In the genomic region with DNA sequence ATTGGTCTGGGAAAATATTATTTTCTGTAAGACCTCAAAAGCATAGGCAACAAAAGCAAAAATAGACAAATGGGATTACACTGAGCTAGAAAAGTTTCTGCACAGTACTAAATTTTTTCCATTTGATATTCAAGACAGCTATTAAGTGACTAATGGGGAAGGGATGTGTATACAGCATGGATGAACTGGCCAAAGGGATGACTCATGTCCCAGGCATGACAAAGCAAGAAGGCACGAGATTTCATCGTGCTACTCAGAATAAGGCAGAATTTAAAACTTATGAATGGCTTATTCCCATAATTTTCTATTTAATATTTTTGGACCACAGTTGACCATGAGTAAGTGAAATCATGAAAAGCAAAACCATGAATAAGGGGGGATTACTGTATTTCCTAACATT, we compare ENCODE assay signal across 11 cellular contexts.
DNase-seq lines count a peak whose midpoint lies in the region; ATAC-seq and TF ChIP-seq lines count a peak whose summit lies in the region.
"Had no signal": no experiment of that assay in that cellular context is flagged by ENCODE, and none has a peak within 500 bp of the region (broad histone marks: within the 10 kb centered on the region; RNA-seq: fewer than 3 reads in every experiment).

No MANE protein-coding gene starts in this region.

- H3K27me3 Mint-ChIP-seq in osteocyte (ENCODE audit: unreplicated experiment) (no peaks in the 10 kb centered on the region), type B pancreatic cell (no peaks in the 10 kb centered on the region)
- H3K27me3 Mint-ChIP-seq in CD8-positive, alpha-beta T cell (ENCODE audit: low read depth), result no peaks in the 10 kb centered on the region
- H3K27me3 Mint-ChIP-seq: central memory CD8-positive, alpha-beta T cell had no signal

- H3K36me3 Mint-ChIP-seq in osteocyte (ENCODE audit: unreplicated experiment) (no peaks in the 10 kb centered on the region), type B pancreatic cell (no peaks in the 10 kb centered on the region)
- H3K36me3 Mint-ChIP-seq in CD8-positive, alpha-beta T cell, result no peaks in the 10 kb centered on the region

- H3K9me3 ChIP-seq in SJSA1 (replicated peaks) (no peaks in the 10 kb centered on the region), fibroblast of lung (ENCODE audit: control insufficient read depth, insufficient read depth, low read depth, low read length) (no peaks in the 10 kb centered on the region)
- H3K9me3 ChIP-seq in CD8-positive, alpha-beta T cell (ENCODE audit: low read length), result no peaks in the 10 kb centered on the region

- no peak for ATAC-seq in CD8-positive, alpha-beta T cell

- intact Hi-C loops in CD8-positive, alpha-beta T cell (cut with DNase I, micrococcal nuclease), result no loop called here

- H3K4me1 ChIP-seq in SJSA1 (replicated peaks) (peaks cover 16% of the 10 kb centered on the region), fibroblast of lung (ENCODE audit: control insufficient read depth, extremely low read depth, insufficient read depth, low read length) (no peaks in the 10 kb centered on the region)
- H3K4me1 ChIP-seq in CD8-positive, alpha-beta T cell (ENCODE audit: insufficient read depth, low read length), result no peaks in the 10 kb centered on the region

- H3K27me3 ChIP-seq in SJSA1 (replicated peaks), result no peaks in the 10 kb centered on the region
- H3K27me3 ChIP-seq in fibroblast of lung (ENCODE audit: control insufficient read depth, insufficient read depth, low read length), result no peaks in the 10 kb centered on the region
- H3K27me3 ChIP-seq in CD8-positive, alpha-beta T cell (ENCODE audit: insufficient read depth, low read length), result no peaks in the 10 kb centered on the region

- no peaks in the 10 kb centered on the region for H3K9me3 Mint-ChIP-seq in osteocyte (ENCODE audit: unreplicated experiment)
- no peaks in the 10 kb centered on the region for H3K9me3 Mint-ChIP-seq in type B pancreatic cell
- H3K9me3 Mint-ChIP-seq in CD8-positive, alpha-beta T cell, result peaks cover 9% of the 10 kb centered on the region

- H3K9ac ChIP-seq in fibroblast of lung (ENCODE audit: insufficient read depth, low read length), result no peak overlapping the region

- H3K36me3 ChIP-seq in SJSA1 (no peaks in the 10 kb centered on the region), fibroblast of lung (ENCODE audit: control insufficient read depth, insufficient read depth, low read length) (no peaks in the 10 kb centered on the region)
- no peaks in the 10 kb centered on the region for H3K36me3 ChIP-seq in CD8-positive, alpha-beta T cell (ENCODE audit: insufficient read depth, low read length)

- CTCF ChIA-PET in CD8-positive, alpha-beta T cell (lab: Charles Lee), result no interaction called here

- DNase-seq in GM04504 (ENCODE audit: low read depth), result peak; percentile 74
- DNase-seq in SJSA1 (ENCODE audit: low read depth in 1 of 2, low spot score in 2 of 2), result peak; percentile 65 to 81
- peak; percentile 94 to 97 for DNase-seq in fibroblast of lung (ENCODE audit: low read depth in 2 of 2)
- DNase-seq in osteocyte (ENCODE audit: extremely low spot score, unreplicated experiment), result no peak
- no peak for DNase-seq in type B pancreatic cell (ENCODE audit: extremely low spot score, unreplicated experiment)
- DNase-seq in CD8-positive, alpha-beta T cell, result no peak
- DNase-seq in GM20000 (ENCODE audit: low spot score), result no peak
- no peak for DNase-seq in RPMI8226
- DNase-seq: NCI-H345, occipital lobe had no signal

- POLR2A ChIA-PET in CD8-positive, alpha-beta T cell (lab: Charles Lee), result no interaction called here

- TF ChIP-seq CTCF in fibroblast of lung (conservative IDR thresholded peaks at IDR 0.05 in 1 of 2, IDR thresholded peaks at IDR 0.05 in 1 of 2; ENCODE audit: low read depth in 1 of 2, low read length in 2 of 2) (no peak), osteocyte (IDR thresholded peaks at IDR 0.05) (no peak), type B pancreatic cell (conservative IDR thresholded peaks at IDR 0.05) (no peak), GM20000 (IDR thresholded peaks at IDR 0.05; ENCODE audit: extremely low read depth, missing control alignments) (no peak)
- TF ChIP-seq CTCF in CD8-positive, alpha-beta T cell (IDR thresholded peaks at IDR 0.05), result no peak

- H3K27ac ChIP-seq in SJSA1, result peak overlapping the region; percentile 75
- H3K27ac ChIP-seq in fibroblast of lung (ENCODE audit: insufficient read depth, low read length), result peak overlapping the region; percentile 44
- no peak overlapping the region for H3K27ac ChIP-seq in CD8-positive, alpha-beta T cell (ENCODE audit: low read depth, low read length)

- peak overlapping the region; percentile 79 for H3K27ac Mint-ChIP-seq in osteocyte (ENCODE audit: unreplicated experiment)
- no peak overlapping the region for H3K27ac Mint-ChIP-seq in type B pancreatic cell
- no peak overlapping the region for H3K27ac Mint-ChIP-seq in CD8-positive, alpha-beta T cell

- no peaks in the 10 kb centered on the region for H4K20me1 ChIP-seq in fibroblast of lung (ENCODE audit: control insufficient read depth, extremely low read depth, insufficient read depth, low read length)

- H3K4me1 Mint-ChIP-seq in osteocyte (ENCODE audit: unreplicated experiment), result peaks cover 24% of the 10 kb centered on the region
- H3K4me1 Mint-ChIP-seq in type B pancreatic cell (ENCODE audit: unreplicated experiment), result no peaks in the 10 kb centered on the region
- H3K4me1 Mint-ChIP-seq in CD8-positive, alpha-beta T cell (ENCODE audit: low read depth), result no peaks in the 10 kb centered on the region
- H3K4me1 Mint-ChIP-seq: central memory CD8-positive, alpha-beta T cell had no signal

- H3K79me2 ChIP-seq in fibroblast of lung (ENCODE audit: control insufficient read depth, insufficient read depth, low read length), result no peaks in the 10 kb centered on the region

- H3K4me3 ChIP-seq in SJSA1 (no peak overlapping the region), fibroblast of lung (replicated peaks in 1 of 4; ENCODE audit: control extremely low read depth in 1 of 4, insufficient read depth in 1 of 4, low read depth in 3 of 4, low read length in 4 of 4) (no peak overlapping the region)
- no peak overlapping the region for H3K4me3 ChIP-seq in CD8-positive, alpha-beta T cell (ENCODE audit: low read depth, low read length)

- no peak overlapping the region for H2AFZ ChIP-seq in fibroblast of lung (ENCODE audit: low read length)

- no peak overlapping the region for H3K4me3 Mint-ChIP-seq in osteocyte (ENCODE audit: unreplicated experiment)
- H3K4me3 Mint-ChIP-seq in type B pancreatic cell, result no peak overlapping the region
- H3K4me3 Mint-ChIP-seq in CD8-positive, alpha-beta T cell, result no peak overlapping the region
- H3K4me3 Mint-ChIP-seq: central memory CD8-positive, alpha-beta T cell had no signal

- no peak overlapping the region for H3K4me2 ChIP-seq in fibroblast of lung (ENCODE audit: extremely low read depth, insufficient read depth, low read length)

Comparison
In these comparisons a context has a peak if more than half of its experiments do, and no peak if none do; other contexts are left out.
1. DNase-seq: peak in GM04504 (single experiment), SJSA1 (2 of 2) and fibroblast of lung (2 of 2); none in osteocyte (single experiment), type B pancreatic cell (single experiment), CD8-positive, alpha-beta T cell (0 of 7), GM20000 (single experiment) and RPMI8226 (single experiment).